Comparison of ENCODE assay signal across 9 cellular contexts in genomic region chr1:23727362-23727811, GRCh38. TPM values are rescaled to one million over a fixed set of nuclear protein-coding genes. Genes with fewer than 3 reads are reported as not detected.
DNase-seq lines count a peak whose midpoint lies in the region; ATAC-seq and TF ChIP-seq lines count a peak whose summit lies in the region.
"Had no signal": no experiment of that assay in that cellular context is flagged by ENCODE, and none has a peak within 500 bp of the region (broad histone marks: within the 10 kb centered on the region; RNA-seq: fewer than 3 reads in every experiment).

No MANE protein-coding gene starts in this region.

- ATAC-seq in HG03565 (IDR thresholded peaks at IDR 0.05; ENCODE audit: unreplicated experiment) = no peak

- DNase-seq in NOMO-1 treated with DMSO at 0.1 percent for 48 hours (lab: John Stamatoyannopoulos, UW; ENCODE audit: unreplicated experiment) (peak; percentile 65), left ventricle myocardium inferior (peak; percentile 68), substantia nigra (lab: John Stamatoyannopoulos, UW) (peak in 28 of 49 donors; percentile 3 to 54 (median 27)), NCI-H1092 (lab: John Stamatoyannopoulos, UW) (no peak), UCSD-AML1 (lab: John Stamatoyannopoulos, UW; ENCODE audit: unreplicated experiment) (no peak)
- no peak for DNase-seq in stimulated activated naive CD4-positive, alpha-beta T cell (lab: John Stamatoyannopoulos, UW)
- DNase-seq: activated CD4-positive, CD25-positive, alpha-beta regulatory T cell had no signal

- H3K36me3 ChIP-seq in left ventricle myocardium inferior = peaks cover 5% of the 10 kb centered on the region

- H3K9me3 ChIP-seq in left ventricle myocardium inferior (replicated peaks) = no peaks in the 10 kb centered on the region

- no peaks in the 10 kb centered on the region for H3K27me3 ChIP-seq in left ventricle myocardium inferior (ENCODE audit: low read depth)

- H3K27ac ChIP-seq in left ventricle myocardium inferior (replicated peaks) = peak overlapping the region; percentile 3
- no peak overlapping the region for H3K27ac ChIP-seq in substantia nigra (ENCODE audit: low read depth, low read length, poor library complexity, severe bottlenecking)

- intact Hi-C loops in left ventricle myocardium inferior (cut with micrococcal nuclease) = no loop called here

- H3K4me3 ChIP-seq in left ventricle myocardium inferior = no peak overlapping the region

- peak; percentile 25 for TF ChIP-seq POLR2A in GM18526 (IDR thresholded peaks at IDR 0.05; ENCODE audit: extremely low read depth, insufficient read length)

- TF ChIP-seq CTCF in left ventricle myocardium inferior (IDR thresholded peaks at IDR 0.05; ENCODE audit: borderline replicate concordance) = no peak

- peaks cover 5% of the 10 kb centered on the region for H3K4me1 ChIP-seq in left ventricle myocardium inferior

RNA-seq across cellular contexts. Expression of gene ELOA, which starts 15.9 kb away (rescaled TPM):
- 29.1 TPM for total RNA-seq in left ventricle myocardium inferior

RNA-seq across cellular contexts. Expression of gene RPL11, which starts 35.8 kb away (rescaled TPM):
- total RNA-seq in left ventricle myocardium inferior = 684 TPM

RNA-seq across cellular contexts. Expression of gene PITHD1, which starts 50.8 kb away (rescaled TPM):
- 40.3 TPM for total RNA-seq in left ventricle myocardium inferior

Comparison
In these comparisons a context has a peak if more than half of its experiments do, and no peak if none do; other contexts are left out.
1. DNase-seq: peak in NOMO-1 treated with DMSO at 0.1 percent for 48 hours (single experiment), left ventricle myocardium inferior (single experiment) and substantia nigra (28 of 49); none in NCI-H1092 (single experiment), stimulated activated naive CD4-positive, alpha-beta T cell (0 of 6) and UCSD-AML1 (single experiment).